In genomic region chrX:22866801-22867200, GRCh38 we compare ENCODE assay signal across 7 cellular contexts.
DNase-seq lines count a peak whose midpoint lies in the region; ATAC-seq, FAIRE-seq and TF ChIP-seq lines count a peak whose summit lies in the region.
"Not testable (repeated sequence)": the region's sequence is repeated elsewhere in the genome, so short reads cannot be mapped to it uniquely, and the experiment has no call there.

No MANE protein-coding gene starts in this region.

- CTCF ChIA-PET in Caco-2 (lab: Charles Lee); HepG2 (lab: Yijun Ruan, JAX; ENCODE audit: low intra/inter-chr PET ratio, low total read pairs): not testable (repeated sequence)

- BruUV-seq in Caco-2 (replicated peaks; lab: Mats Ljungman, UMichigan); HepG2 (replicated peaks; lab: Mats Ljungman, UMichigan): not testable (repeated sequence)

- H3K36me3 ChIP-seq in Caco-2 (ENCODE audit: control insufficient read depth, insufficient read depth, low read length); HepG2 (replicated peaks in 1 of 2; ENCODE audit: control insufficient read depth in 1 of 2, insufficient read depth in 2 of 2, low read length in 2 of 2): not testable (repeated sequence)

- H3K4me3 Mint-ChIP-seq in Caco-2 (ENCODE audit: unreplicated experiment), result not testable (repeated sequence)

- POLR2A ChIA-PET in Caco-2 (lab: Charles Lee); HepG2 (lab: Yijun Ruan, JAX): not testable (repeated sequence)

- intact Hi-C loops in Caco-2 (cut with micrococcal nuclease; ENCODE audit: unreplicated experiment); HepG2 (cut with micrococcal nuclease; ENCODE audit: unreplicated experiment): not testable (repeated sequence)

- not testable (repeated sequence) for TF ChIP-seq RAD21 in HepG2 (CRISPR knock-in tag; IDR thresholded peaks at IDR 0.05)

- H3K27me3 Mint-ChIP-seq in Caco-2 (ENCODE audit: insufficient read depth, unreplicated experiment), result not testable (repeated sequence)

- not testable (repeated sequence) for H3K4me1 ChIP-seq in Caco-2; HepG2 (ENCODE audit: insufficient read depth, low read length)

- H3K27ac ChIP-seq in HepG2 (ENCODE audit: extremely low read length, insufficient read depth, low read length), result not testable (repeated sequence)

- not testable (repeated sequence) for H3K4me3 ChIP-seq in Caco-2 (ENCODE audit: low read depth, low read length); NB4 (ENCODE audit: low read depth, low read length); HepG2 (replicated peaks in 1 of 3; ENCODE audit: insufficient read depth in 1 of 3, low read depth in 2 of 3, low read length in 3 of 3)

- H3K27ac Mint-ChIP-seq in Caco-2 (ENCODE audit: unreplicated experiment), result not testable (repeated sequence)

- not testable (repeated sequence) for H3K27me3 ChIP-seq in Caco-2 (replicated peaks; ENCODE audit: control insufficient read depth, insufficient read depth, low read length); HepG2 (ENCODE audit: control insufficient read depth in 1 of 2, insufficient read depth in 2 of 2, low read length in 2 of 2)

- DNase-seq in Caco-2, result peak; percentile 1 to 26
- peak; percentile 59 for DNase-seq in ELF-1 (ENCODE audit: low read depth, low spot score)
- DNase-seq in HT-29 (ENCODE audit: low spot score), result peak; percentile 8
- peak; percentile 0 for DNase-seq in NB4 (ENCODE audit: low read depth)
- peak; percentile 48 for DNase-seq in NCI-H748 (lab: John Stamatoyannopoulos, UW; ENCODE audit: unreplicated experiment)
- peak; percentile 2 for DNase-seq in RPMI8226
- peak; percentile 27 for DNase-seq in HepG2 (ENCODE audit: low spot score)

- not testable (repeated sequence) for TF ChIP-seq POLR2A in NB4 (IDR thresholded peaks at IDR 0.05; ENCODE audit: extremely low read depth, insufficient read length); HepG2 (IDR thresholded peaks at IDR 0.05; ENCODE audit: insufficient read depth in 1 of 2, low read depth in 2 of 2, low read length in 2 of 2)

- in situ Hi-C loops in HepG2 (cut with HindIII; ENCODE audit: extremely low pct_ligation_motif_present, low pct_unique_long_range_greater_than_20kb), result not testable (repeated sequence)

- not testable (repeated sequence) for H3K79me2 ChIP-seq in HepG2 (ENCODE audit: insufficient read depth, low read length)

- not testable (repeated sequence) for H4K20me1 ChIP-seq in HepG2 (ENCODE audit: insufficient read depth, low read length)

- not testable (repeated sequence) for H3K9ac ChIP-seq in HepG2 (ENCODE audit: insufficient read depth, low read depth, low read length)

- TF ChIP-seq CTCF in Caco-2 (IDR thresholded peaks at IDR 0.05; ENCODE audit: insufficient read depth in 1 of 2, low read depth in 1 of 2, low read length in 1 of 2, severe bottlenecking in 1 of 2, unreplicated experiment in 1 of 2); NB4 (IDR thresholded peaks at IDR 0.05; ENCODE audit: low read depth, low read length); HepG2 (CRISPR knock-in tag; IDR thresholded peaks at IDR 0.05): not testable (repeated sequence)

- WGBS in HepG2 (ENCODE audit: low lambda C conversion rate), result no CpG with 5 or more reads among the region's 5 CpGs

- not testable (repeated sequence) for TF ChIP-seq EP300 in HepG2 (IDR thresholded peaks at IDR 0.05; ENCODE audit: low read depth in 2 of 2, low read length in 2 of 2); HepG2 (CRISPR knock-in tag; IDR thresholded peaks at IDR 0.05; ENCODE audit: borderline replicate concordance)

- H2AFZ ChIP-seq in HepG2 (ENCODE audit: low read length), result not testable (repeated sequence)

- H3K9me3 ChIP-seq in Caco-2; HepG2 (ENCODE audit: low read length): not testable (repeated sequence)

- peaks cover 18% of the 10 kb centered on the region for H3K9me3 Mint-ChIP-seq in Caco-2 (ENCODE audit: unreplicated experiment)

- H3K4me1 Mint-ChIP-seq in Caco-2 (ENCODE audit: low read depth, unreplicated experiment), result not testable (repeated sequence)

- H3K4me2 ChIP-seq in HepG2 (ENCODE audit: low read depth, low read length), result not testable (repeated sequence)

- FAIRE-seq in HepG2 (lab: Jason Lieb, UNC), result not testable (repeated sequence)

- H3K36me3 Mint-ChIP-seq in Caco-2 (ENCODE audit: insufficient read depth, unreplicated experiment), result not testable (repeated sequence)

- ATAC-seq in HepG2, result not testable (repeated sequence)

TF ChIP-seq in HepG2, 621 proteins besides CTCF, POLR2A, EP300 and RAD21:
- TF ChIP-seq ZNF281 (CRISPR knock-in tag; IDR thresholded peaks at IDR 0.05; ENCODE audit: borderline replicate concordance), result peak; percentile 78; the same call in 1 of the 2 replicates
- 0 out of 2 replicates have a peak, but pooled peaks have one; percentile 22 for TF ChIP-seq ZNF644 (CRISPR knock-in tag; IDR thresholded peaks at IDR 0.05; ENCODE audit: low read depth)
- TF ChIP-seq FOXA3 (CRISPR knock-in tag; IDR thresholded peaks at IDR 0.05), result peak; percentile 27; the same call in 1 of the 2 replicates
- 0 out of 2 replicates have a peak, but pooled peaks have one; percentile 8 for TF ChIP-seq HNF4A (CRISPR knock-in tag; IDR thresholded peaks at IDR 0.05)
TF ChIP-seq in HepG2: peak in this region for 4; not testable (repeated sequence) for 617.

Comparison
In these comparisons a context has a peak if more than half of its experiments do, and no peak if none do; other contexts are left out.
1. DNase-seq: peak in every context shown above with its lines; median percentile 59 in ELF-1; 48 in NCI-H748; 27 in HepG2; 14 in Caco-2; 8 in HT-29; 2 in RPMI8226; 0 in NB4.